8 cellular contexts compared by ENCODE assay signal in genomic region chr1:51990478-51990965, GRCh38. TPM values are rescaled to one million over a fixed set of nuclear protein-coding genes. Genes with fewer than 3 reads are reported as not detected.
DNase-seq lines count a peak whose midpoint lies in the region; ATAC-seq and TF ChIP-seq lines count a peak whose summit lies in the region.

Gene RAB3B (minus strand): TSS chr1:51990700. CDS start chr1:51977117, 13,583 bp downstream.

- peaks cover 9% of the 10 kb centered on the region for H3K4me1 Mint-ChIP-seq in activated T-cell treated with anti-CD3 and anti-CD28 coated beads, Interleukin-2, amount 50 U/mL, for 4 hours (ENCODE audit: low read depth)

- H3K27ac ChIP-seq in 22Rv1, result peak within 1 kb of the TSS; percentile 43; the same call in 1 of the 2 replicates
- no peak within 1 kb of the TSS for H3K27ac ChIP-seq in OCI-LY1 (ENCODE audit: low read depth, low read length, poor library complexity, severe bottlenecking)
- no peak within 1 kb of the TSS for H3K27ac ChIP-seq in neuronal stem cell (replicated peaks; ENCODE audit: low read length)
- H3K27ac ChIP-seq in testis, result no peak within 1 kb of the TSS

- H3K4me1 ChIP-seq in OCI-LY1 (ENCODE audit: insufficient read depth, low read length, severe bottlenecking), result no peaks in the 10 kb centered on the region
- peaks cover 0 to 7% of the 10 kb centered on the region in 2 donors for H3K4me1 ChIP-seq in neuronal stem cell (ENCODE audit: control insufficient read depth in 2 of 2, insufficient read depth in 1 of 2, low read depth in 1 of 2, low read length in 2 of 2)
- H3K4me1 ChIP-seq in testis, result no peaks in the 10 kb centered on the region

- H3K18ac ChIP-seq in neuronal stem cell (ENCODE audit: low read length), result peak within 1 kb of the TSS; percentile 92

- peak within 1 kb of the TSS; percentile 77 for H3K23ac ChIP-seq in neuronal stem cell (ENCODE audit: low read depth, low read length, poor library complexity)

- H3K14ac ChIP-seq in neuronal stem cell (ENCODE audit: low read length), result no peak within 1 kb of the TSS

- no peak within 1 kb of the TSS for H4K8ac ChIP-seq in neuronal stem cell (ENCODE audit: low read depth, low read length)

- H3F3A ChIP-seq in OCI-LY1 (ENCODE audit: insufficient read depth, low read length), result no peaks in the 10 kb centered on the region

- peak; percentile 90 for DNase-seq in activated T-cell treated with anti-CD3 and anti-CD28 coated beads, Interleukin-2, amount 50 U/mL, for 4 hours
- DNase-seq in fibroblast of mammary gland (ENCODE audit: low read depth), result peak; percentile 58
- DNase-seq in neuronal stem cell (ENCODE audit: low spot score), result peak; percentile 80
- DNase-seq in testis, result peak; percentile 77

- no peak within 1 kb of the TSS for H2AFZ ChIP-seq in OCI-LY1 (ENCODE audit: low read length)
- peak within 1 kb of the TSS; percentile 97 for H2AFZ ChIP-seq in neuronal stem cell (ENCODE audit: low read length)

- H3K4ac ChIP-seq in neuronal stem cell (ENCODE audit: low read length), result no peak within 1 kb of the TSS

- H2BK5ac ChIP-seq in neuronal stem cell (ENCODE audit: low read length), result no peak within 1 kb of the TSS

- peak within 1 kb of the TSS; percentile 32 for H2AK5ac ChIP-seq in neuronal stem cell (ENCODE audit: low read depth, low read length)

- TF ChIP-seq POLR2A in testis (IDR thresholded peaks at IDR 0.05), result no peak

- peak within 1 kb of the TSS; percentile 66 for H3K4me2 ChIP-seq in OCI-LY1 (ENCODE audit: low read length)
- peak within 1 kb of the TSS; percentile 68 for H3K4me2 ChIP-seq in neuronal stem cell (ENCODE audit: insufficient read depth, low read length, poor library complexity, severe bottlenecking)

- H3K9me3 ChIP-seq in OCI-LY1 (ENCODE audit: low read length), result no peaks in the 10 kb centered on the region
- H3K9me3 ChIP-seq in neuronal stem cell (replicated peaks in 1 of 2; ENCODE audit: control insufficient read depth in 2 of 2, insufficient read depth in 1 of 2, low read depth in 1 of 2, low read length in 2 of 2), result no peaks in the 10 kb centered on the region
- no peaks in the 10 kb centered on the region for H3K9me3 ChIP-seq in testis

- H3K9ac ChIP-seq in OCI-LY1 (ENCODE audit: low read length) (peak within 1 kb of the TSS; percentile 16; the same call in 1 of the 2 replicates), neuronal stem cell (ENCODE audit: low read depth, low read length, poor library complexity) (peak within 1 kb of the TSS; percentile 65)

- no peak within 1 kb of the TSS for H4K91ac ChIP-seq in neuronal stem cell (ENCODE audit: low read depth, low read length, poor library complexity)

- ATAC-seq in GM18867 (IDR thresholded peaks at IDR 0.05; ENCODE audit: unreplicated experiment) (peak; percentile 81), HG03469 (IDR thresholded peaks at IDR 0.05; ENCODE audit: unreplicated experiment) (peak; percentile 42)
- ATAC-seq in activated T-cell treated with anti-CD3 and anti-CD28 coated beads, Interleukin-2, amount 50 U/mL, for 4 hours, result peak; percentile 99

- WGBS in neuronal stem cell (ENCODE audit: extremely low coverage in 2 of 2, insufficient read length in 2 of 2, insufficient replicate concordance in 1 of 2), 2 donors, result no CpG with 5 or more reads among the region's 46 CpGs
- 0 to 1% methylated on average over 6 to 31 of the region's 46 CpGs for WGBS in testis, 2 donors

- no peaks in the 10 kb centered on the region for H3K9me2 ChIP-seq in OCI-LY1 (ENCODE audit: low read depth, low read length)

- H3K36me3 ChIP-seq in OCI-LY1 (ENCODE audit: insufficient read depth, low read length), result no peaks in the 10 kb centered on the region
- no peaks in the 10 kb centered on the region for H3K36me3 ChIP-seq in neuronal stem cell (replicated peaks in 1 of 2; ENCODE audit: control insufficient read depth in 2 of 2, insufficient read depth in 2 of 2, low read length in 2 of 2)
- H3K36me3 ChIP-seq in testis (ENCODE audit: low read depth, missing control alignments), result no peaks in the 10 kb centered on the region

- no peaks in the 10 kb centered on the region for H3K36me3 Mint-ChIP-seq in activated T-cell treated with anti-CD3 and anti-CD28 coated beads, Interleukin-2, amount 50 U/mL, for 4 hours (ENCODE audit: insufficient read depth)

- H3K9me3 Mint-ChIP-seq in activated T-cell treated with anti-CD3 and anti-CD28 coated beads, Interleukin-2, amount 50 U/mL, for 4 hours, result no peaks in the 10 kb centered on the region

- peaks cover 31% of the 10 kb centered on the region for H3K27me3 Mint-ChIP-seq in activated T-cell treated with anti-CD3 and anti-CD28 coated beads, Interleukin-2, amount 50 U/mL, for 4 hours (ENCODE audit: low read depth)

- H2BK12ac ChIP-seq in neuronal stem cell (ENCODE audit: low read length), result no peak within 1 kb of the TSS

- H4K20me1 ChIP-seq in OCI-LY1 (ENCODE audit: insufficient read depth, low read length), result no peaks in the 10 kb centered on the region

- intact Hi-C loops in testis (cut with DNase I; ENCODE audit: low total_unique reads), result no loop called here

- H3K4me3 Mint-ChIP-seq in activated T-cell treated with anti-CD3 and anti-CD28 coated beads, Interleukin-2, amount 50 U/mL, for 4 hours, result peak within 1 kb of the TSS; percentile 82

- H3K27me3 ChIP-seq in OCI-LY1 (ENCODE audit: insufficient read depth, low read length) (no peaks in the 10 kb centered on the region), neuronal stem cell (ENCODE audit: control insufficient read depth in 3 of 3, insufficient read depth in 3 of 3, low read depth in 1 of 3, low read length in 3 of 3) (peaks cover 0 to 68% (median 2%) of the 10 kb centered on the region in 3 experiments), testis (no peaks in the 10 kb centered on the region)

- H3K79me2 ChIP-seq in OCI-LY1 (ENCODE audit: insufficient read depth, low read length), result no peaks in the 10 kb centered on the region

- TF ChIP-seq CTCF in 22Rv1 (IDR thresholded peaks at IDR 0.05) (no peak), OCI-LY1 (IDR thresholded peaks at IDR 0.05; ENCODE audit: low read length) (no peak), fibroblast of mammary gland (conservative IDR thresholded peaks at IDR 0.05; ENCODE audit: control insufficient read depth, insufficient read depth, low read depth, low read length) (no peak), testis (IDR thresholded peaks at IDR 0.05) (no peak)

- no peak within 1 kb of the TSS for H2BK120ac ChIP-seq in neuronal stem cell (ENCODE audit: low read depth, low read length)

- no peaks in the 10 kb centered on the region for H3K79me1 ChIP-seq in neuronal stem cell (ENCODE audit: low read depth, low read length)

- H3K4me3 ChIP-seq in OCI-LY1 (ENCODE audit: low read depth, low read length, poor library complexity, severe bottlenecking) (peak within 1 kb of the TSS; percentile 63), fibroblast of mammary gland (ENCODE audit: control insufficient read depth, low read depth, low read length) (peak within 1 kb of the TSS; percentile 55), neuronal stem cell (ENCODE audit: low read length in 2 of 2) (peak within 1 kb of the TSS; percentile 47 to 98), testis (peak within 1 kb of the TSS; percentile 47 to 63)

- H2BK15ac ChIP-seq in neuronal stem cell (ENCODE audit: low read length), result peak within 1 kb of the TSS; percentile 45

RNA-seq across cellular contexts. Expression of gene RAB3B, which starts in this region (rescaled TPM):
- total RNA-seq in activated T-cell treated with anti-CD3 and anti-CD28 coated beads, Interleukin-2, amount 50 U/mL, for 4 hours, result under 1 TPM; 0.05 to 0.11 (median 0.08) TPM
- polyA plus RNA-seq in neuronal stem cell (2013, experiment 1 of 2), result 8.5 TPM
- polyA plus RNA-seq in neuronal stem cell (2013, experiment 2 of 2), result 9.1 TPM
- 1 to 10 TPM; 1.4 TPM for total RNA-seq in testis
- 0.50 TPM for polyA plus RNA-seq in testis (ENCODE audit: insufficient read depth, low read depth, low replicate concordance)

Comparison
In these comparisons a context has a peak if more than half of its experiments do, and no peak if none do; other contexts are left out.
1. Peak in DNase-seq and ATAC-seq in activated T-cell treated with anti-CD3 and anti-CD28 coated beads, Interleukin-2, amount 50 U/mL, for 4 hours; RNA of the gene not detected or under 1 TPM.
2. ATAC-seq: peak in every context shown above with its lines; median percentile 99 in activated T-cell treated with anti-CD3 and anti-CD28 coated beads, Interleukin-2, amount 50 U/mL, for 4 hours; 81 in GM18867; 42 in HG03469.